In genomic region chr14:23663711-23664110, GRCh38 we compare ENCODE assay signal across 30 cellular contexts. TPM values are rescaled to one million over a fixed set of nuclear protein-coding genes. Genes with fewer than 3 reads are reported as not detected.
"Had no signal": no experiment of that assay in that cellular context is flagged by ENCODE, and none has a peak within 500 bp of the region (broad histone marks: within the 10 kb centered on the region; RNA-seq: fewer than 3 reads in every experiment).

No MANE protein-coding gene starts in this region.

- H3K27me3 ChIP-seq: hepatocyte, left lung, pancreas, sigmoid colon, spleen, tibial nerve had no signal

- H3K4me3 ChIP-seq: heart right ventricle, hepatocyte, left lung, lower lobe of right lung, pancreas, prostate gland, sigmoid colon, spleen, tibial nerve had no signal

- H3K27ac ChIP-seq: heart right ventricle, hepatocyte, left lung, lower lobe of right lung, pancreas, prostate gland, sigmoid colon, spleen, tibial nerve had no signal

- H3K27ac Mint-ChIP-seq: stimulated activated memory B cell treated with anti-CD40 and anti-IgM and Interleukin-4, amounts not matched to agents 10 μg/mL and 1 μg/mL and 100 μg/mL, for 72 hours; stimulated activated naive CD8-positive, alpha-beta T cell treated with anti-CD3 and anti-CD28 coated beads, Interleukin-15, amount 100 ng/mL, for 72 hours; type B pancreatic cell had no signal

- FAIRE-seq: kidney, pancreas, small intestine had no signal

- H3K4me3 Mint-ChIP-seq: neural crest cell; stimulated activated memory B cell treated with anti-CD40 and anti-IgM and Interleukin-4, amounts not matched to agents 10 μg/mL and 1 μg/mL and 100 μg/mL, for 72 hours; stimulated activated naive CD8-positive, alpha-beta T cell treated with anti-CD3 and anti-CD28 coated beads, Interleukin-15, amount 100 ng/mL, for 72 hours; type B pancreatic cell had no signal

- H3K9me3 ChIP-seq: heart right ventricle, left lung, lower lobe of right lung, pancreas, prostate gland, sigmoid colon, spleen, tibial nerve had no signal

- DNase-seq: heart right ventricle; kidney; left colon; left lung; lower lobe of right lung; mammary epithelial cell; mesenchymal stem cell; nucleus accumbens; pancreas; posterior cingulate gyrus; retina; right cardiac atrium; sigmoid colon; small intestine; spleen; stimulated activated CD4-positive, alpha-beta T cell treated with anti-CD3 and anti-CD28 coated beads, Interleukin-1b, Interleukin-23, amount 100 ng/mL, for 48 hours; stimulated activated CD4-positive, alpha-beta T cell treated with anti-CD3 and anti-CD28 coated beads, Interleukin-2, amount 100 ng/mL, for 48 hours; stimulated activated CD4-positive, alpha-beta T cell treated with anti-CD3 and anti-CD28 coated beads, Interleukin-4, amount 100 ng/mL, for 4 hours; stimulated activated CD8-positive, alpha-beta memory T cell treated with anti-CD3 and anti-CD28 coated beads, Interleukin-4, amount 100 ng/mL, for 48 hours; stimulated activated naive CD4-positive, alpha-beta T cell treated with Interleukin-2 at 50 U/mL for 16 hours; stimulated activated naive CD8-positive, alpha-beta T cell treated with anti-CD3 and anti-CD28 coated beads, Interleukin-15, amount 100 ng/mL, for 72 hours; substantia nigra had no signal

- ATAC-seq: heart right ventricle; left colon; left lung; lower lobe of right lung; naive thymus-derived CD8-positive, alpha-beta T cell; pancreas; right cardiac atrium; stimulated activated memory B cell treated with anti-CD40 and anti-IgM and Interleukin-4, amounts not matched to agents 10 μg/mL and 1 μg/mL and 100 μg/mL, for 72 hours; stimulated activated naive CD8-positive, alpha-beta T cell treated with anti-CD3 and anti-CD28 coated beads, Interleukin-15, amount 100 ng/mL, for 72 hours had no signal

- H3K4me1 ChIP-seq: heart right ventricle, left lung, lower lobe of right lung, pancreas, prostate gland, tibial nerve had no signal

- H3K36me3 ChIP-seq: heart right ventricle, left lung, lower lobe of right lung, pancreas, prostate gland, sigmoid colon, spleen, tibial nerve had no signal

- H3K36me3 Mint-ChIP-seq: naive thymus-derived CD8-positive, alpha-beta T cell; stimulated activated memory B cell treated with anti-CD40 and anti-IgM and Interleukin-4, amounts not matched to agents 10 μg/mL and 1 μg/mL and 100 μg/mL, for 72 hours; type B pancreatic cell had no signal

- H3K9me3 Mint-ChIP-seq: naive thymus-derived CD8-positive, alpha-beta T cell; neural crest cell; stimulated activated memory B cell treated with anti-CD40 and anti-IgM and Interleukin-4, amounts not matched to agents 10 μg/mL and 1 μg/mL and 100 μg/mL, for 72 hours; stimulated activated naive CD8-positive, alpha-beta T cell treated with anti-CD3 and anti-CD28 coated beads, Interleukin-15, amount 100 ng/mL, for 72 hours had no signal

- H3K4me1 Mint-ChIP-seq: stimulated activated naive CD8-positive, alpha-beta T cell treated with anti-CD3 and anti-CD28 coated beads, Interleukin-15, amount 100 ng/mL, for 72 hours had no signal

RNA-seq across cellular contexts. Expression of gene DHRS2, which starts 27.5 kb away (rescaled TPM):
- total RNA-seq: heart right ventricle; naive thymus-derived CD8-positive, alpha-beta T cell; neural crest cell; right cardiac atrium; sigmoid colon; temporal lobe had no signal
